Comparison of ENCODE assay signal across 8 cellular contexts in genomic region chr9:137028013-137028280, GRCh38. TPM values are rescaled to one million over a fixed set of nuclear protein-coding genes. Genes with fewer than 3 reads are reported as not detected.
DNase-seq lines count a peak whose midpoint lies in the region; ATAC-seq and TF ChIP-seq lines count a peak whose summit lies in the region.

Gene ABCA2, minus strand, starts transcription at chr9:137028237. Its CDS starts 97 bp downstream, at chr9:137028140.

- H3K27me3 ChIP-seq in RWPE2 (ENCODE audit: insufficient read depth, poor library complexity, severe bottlenecking) (no peaks in the 10 kb centered on the region), esophagus squamous epithelium (no peaks in the 10 kb centered on the region), neural progenitor cell (peaks cover 24% of the 10 kb centered on the region)

- H3K36me3 ChIP-seq in ES-I3 (ENCODE audit: insufficient read depth, low read length) (no peaks in the 10 kb centered on the region), RWPE2 (ENCODE audit: low read depth) (no peaks in the 10 kb centered on the region), esophagus squamous epithelium (no peaks in the 10 kb centered on the region), neural progenitor cell (no peaks in the 10 kb centered on the region)

- no peak within 1 kb of the TSS for H3K27ac ChIP-seq in RWPE2 (ENCODE audit: poor library complexity, severe bottlenecking)
- H3K27ac ChIP-seq in esophagus squamous epithelium = peak within 1 kb of the TSS; percentile 50 to 72 (median 62)
- no peak within 1 kb of the TSS for H3K27ac ChIP-seq in neural progenitor cell

- H3K79me2 ChIP-seq in neural progenitor cell (ENCODE audit: low read depth) = no peaks in the 10 kb centered on the region

- H3K9me3 ChIP-seq in ES-I3 (ENCODE audit: control insufficient read depth, insufficient read depth, low read length) (no peaks in the 10 kb centered on the region), RWPE2 (ENCODE audit: severe bottlenecking) (no peaks in the 10 kb centered on the region), esophagus squamous epithelium (no peaks in the 10 kb centered on the region), neural progenitor cell (ENCODE audit: low read depth) (no peaks in the 10 kb centered on the region)

- H3K27me3 Mint-ChIP-seq in neural progenitor cell (ENCODE audit: insufficient read depth, low read depth) = peaks cover 3% of the 10 kb centered on the region

- H3K9ac ChIP-seq in ES-I3 (ENCODE audit: low read depth, low read length) (peak within 1 kb of the TSS; percentile 61), neural progenitor cell (no peak within 1 kb of the TSS)

- peak within 1 kb of the TSS; percentile 91 for H3K4me3 Mint-ChIP-seq in neural progenitor cell

- peaks cover 12% of the 10 kb centered on the region for H3K4me1 Mint-ChIP-seq in neural progenitor cell

- H4K20me1 ChIP-seq in neural progenitor cell (ENCODE audit: low read depth) = peaks cover 11% of the 10 kb centered on the region

- no peaks in the 10 kb centered on the region for H3K9me3 Mint-ChIP-seq in neural progenitor cell

- H3F3A ChIP-seq in neural progenitor cell (ENCODE audit: low read depth) = peaks cover 27% of the 10 kb centered on the region

- no peak for ATAC-seq in RWPE2 (ENCODE audit: low read depth)
- ATAC-seq in HG03469 (IDR thresholded peaks at IDR 0.05; ENCODE audit: unreplicated experiment) = no peak
- no peak for ATAC-seq in GM19455 (IDR thresholded peaks at IDR 0.05; ENCODE audit: unreplicated experiment)
- no peak for ATAC-seq in HG02970 (IDR thresholded peaks at IDR 0.05; ENCODE audit: low FRiP score, unreplicated experiment)

- H3K27ac Mint-ChIP-seq in neural progenitor cell = no peak within 1 kb of the TSS

- no peaks in the 10 kb centered on the region for H3K36me3 Mint-ChIP-seq in neural progenitor cell

- H3K4me1 ChIP-seq in ES-I3 (ENCODE audit: insufficient read depth, low read length) = no peaks in the 10 kb centered on the region; the same call in 1 of the 2 replicates
- H3K4me1 ChIP-seq in RWPE2 (ENCODE audit: insufficient read depth, poor library complexity, severe bottlenecking) = no peaks in the 10 kb centered on the region
- peaks cover 28 to 66% (median 35%) of the 10 kb centered on the region in 3 donors for H3K4me1 ChIP-seq in esophagus squamous epithelium
- H3K4me1 ChIP-seq in neural progenitor cell = peaks cover 23% of the 10 kb centered on the region

- peak within 1 kb of the TSS; percentile 40 for H3K4me3 ChIP-seq in RWPE2 (ENCODE audit: severe bottlenecking)
- peak within 1 kb of the TSS; percentile 33 to 82 (median 62) for H3K4me3 ChIP-seq in esophagus squamous epithelium
- peak within 1 kb of the TSS; percentile 80 for H3K4me3 ChIP-seq in neural progenitor cell

- WGBS in esophagus squamous epithelium, 2 donors = no CpG with 5 or more reads among the region's 45 CpGs

- intact Hi-C loops in esophagus squamous epithelium (cut with DNase I) = loop anchor here (5.0 kb wide), 1 partner anchor 86 kb away; the partner anchor contains the start of gene FBXW5

- H3K4me2 ChIP-seq in neural progenitor cell = peak within 1 kb of the TSS; percentile 99

- no peak for TF ChIP-seq POLR2A in esophagus squamous epithelium (IDR thresholded peaks at IDR 0.05)

- H2AFZ ChIP-seq in neural progenitor cell (replicated peaks) = peak within 1 kb of the TSS; percentile 99

- DNase-seq in RWPE2 (ENCODE audit: low spot score) = no peak
- DNase-seq in esophagus squamous epithelium (lab: John Stamatoyannopoulos, UW) = no peak
- DNase-seq in neural progenitor cell (ENCODE audit: low spot score) = no peak
- no peak for DNase-seq in hippocampal formation (lab: John Stamatoyannopoulos, UW)

- no peak for TF ChIP-seq CTCF in RWPE2 (IDR thresholded peaks at IDR 0.05; ENCODE audit: poor library complexity, severe bottlenecking)
- no peak for TF ChIP-seq CTCF in esophagus squamous epithelium (IDR thresholded peaks at IDR 0.05)
- TF ChIP-seq CTCF in neural progenitor cell (IDR thresholded peaks at IDR 0.05) = no peak

RNA-seq across cellular contexts. Expression of gene ABCA2, which starts in this region (rescaled TPM):
- total RNA-seq in esophagus squamous epithelium (10 to 100 TPM in 2 of 4 donors, 1 to 10 TPM in 2; 3.5 to 14.7 (median 7.6) TPM), neural progenitor cell (ENCODE audit: low replicate concordance) (2.7 and 19.7 TPM in 2 replicates)

Comparison
In these comparisons a context has a peak if more than half of its experiments do, and no peak if none do; other contexts are left out.
1. H3K27ac ChIP-seq: peak in esophagus squamous epithelium (4 of 4); none in RWPE2 (single experiment) and neural progenitor cell (single experiment).
2. Peak in every context shown above with its lines, with median percentiles within 50 percentile points of each other: H3K4me3 ChIP-seq.